In genomic region chr3:103968131-103968530, GRCh38 we compare ENCODE assay signal across 1 cellular context.
TF ChIP-seq lines count a peak whose summit lies in the region.

No MANE protein-coding gene starts in this region.

TF ChIP-seq in GM23338, 12 proteins besides CTCF, POLR2A, EP300 and RAD21 (continued from another document):
- TF ChIP-seq REST (IDR thresholded peaks at IDR 0.05; ENCODE audit: unreplicated experiment) (no peak), ZNF114 (CRISPR knock-in tag; IDR thresholded peaks at IDR 0.05) (no peak), STAT1 (IDR thresholded peaks at IDR 0.05; ENCODE audit: unreplicated experiment) (no peak), EZH2 (IDR thresholded peaks at IDR 0.05; ENCODE audit: low read depth, unreplicated experiment) (no peak)
